Comparison of ENCODE assay signal across 16 cellular contexts in the genomic region with DNA sequence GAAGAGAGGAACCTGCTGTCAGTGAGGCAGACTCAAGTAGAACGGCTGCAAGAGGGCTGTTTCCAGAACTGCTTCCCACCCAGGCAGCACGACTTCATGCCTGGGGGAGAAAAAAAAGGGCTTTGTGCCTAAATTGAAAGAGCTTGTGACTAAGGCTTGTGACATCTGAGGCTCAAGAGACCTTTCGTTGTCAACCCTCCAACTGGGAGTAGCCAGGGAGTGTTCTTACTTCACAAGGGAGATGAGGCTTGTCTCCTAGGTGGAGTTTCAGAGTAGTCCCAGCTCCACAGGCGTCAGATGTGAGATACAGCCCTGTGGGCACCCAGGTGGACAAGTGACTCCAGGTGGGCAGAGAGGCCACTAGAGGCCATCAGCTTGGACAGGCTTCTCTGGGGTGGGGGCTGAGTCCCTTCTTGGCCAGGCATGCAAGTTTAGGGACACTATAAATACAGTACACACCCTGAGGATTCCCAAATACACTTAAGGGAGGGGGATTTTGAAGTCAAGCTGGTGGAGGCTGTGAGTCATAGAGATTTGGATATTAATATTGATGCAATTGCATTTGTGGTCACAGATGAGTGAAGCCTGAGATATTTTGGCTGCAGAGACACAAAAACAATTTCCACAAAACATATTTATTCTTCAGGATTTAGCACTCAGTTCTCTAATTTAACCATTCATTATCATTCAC. TPM values are rescaled to one million over a fixed set of nuclear protein-coding genes. Genes with fewer than 3 reads are reported as not detected.
DNase-seq lines count a peak whose midpoint lies in the region; ATAC-seq, FAIRE-seq and TF ChIP-seq lines count a peak whose summit lies in the region.
"Had no signal": no experiment of that assay in that cellular context is flagged by ENCODE, and none has a peak within 500 bp of the region (broad histone marks: within the 10 kb centered on the region; RNA-seq: fewer than 3 reads in every experiment).

No MANE protein-coding gene starts in this region.

- ATAC-seq in GM21529 (IDR thresholded peaks at IDR 0.05; ENCODE audit: unreplicated experiment) = no peak
- ATAC-seq: stimulated activated naive CD8-positive, alpha-beta T cell treated with anti-CD3 and anti-CD28 coated beads, Interleukin-15, amount 100 ng/mL, for 72 hours had no signal

- FAIRE-seq in bronchial epithelial cell (lab: Jason Lieb, UNC) (no peak), urothelium cell line (lab: Jason Lieb, UNC) (no peak)

- no peaks in the 10 kb centered on the region for H3K36me3 ChIP-seq in bronchial epithelial cell (ENCODE audit: control insufficient read depth, insufficient read depth, low read length)
- H3K36me3 ChIP-seq: SJCRH30 had no signal

- no peak overlapping the region for H3K4me3 ChIP-seq in bronchial epithelial cell (ENCODE audit: low read depth, low read length)
- H3K4me3 ChIP-seq: SJCRH30 had no signal

- no peak for TF ChIP-seq CTCF in bronchial epithelial cell (IDR thresholded peaks at IDR 0.05; ENCODE audit: insufficient read depth, low read length, severe bottlenecking)

- no peaks in the 10 kb centered on the region for H3K27me3 ChIP-seq in bronchial epithelial cell (ENCODE audit: control insufficient read depth, insufficient read depth, low read length)
- H3K27me3 ChIP-seq: SJCRH30 had no signal

- DNase-seq in DMS53 (lab: John Stamatoyannopoulos, UW) (peak; percentile 4), DMS53 treated with DMSO at 0.1 percent for 48 hours (lab: John Stamatoyannopoulos, UW; ENCODE audit: unreplicated experiment) (no peak), bronchial epithelial cell (ENCODE audit: low read depth) (peak; percentile 78), kidney tubule cell (ENCODE audit: low spot score) (peak; percentile 20), urothelium cell line (ENCODE audit: low spot score) (peak; percentile 32), NK-92 (lab: John Stamatoyannopoulos, UW; ENCODE audit: unreplicated experiment) (no peak), NCI-H2107 treated with DMSO at 0.1 percent for 48 hours (lab: John Stamatoyannopoulos, UW; ENCODE audit: unreplicated experiment) (no peak)
- DNase-seq: activated CD4-positive, CD25-positive, alpha-beta regulatory T cell; activated T-cell treated with anti-CD3 and anti-CD28 coated beads, Interleukin-2, amount 50 U/mL, for 1 hour; DMS79 treated with DMSO at 0.1 percent for 48 hours; NCI-H1105 treated with DMSO at 0.1 percent for 48 hours; NCI-H69; SJCRH30; stimulated activated CD4-positive, alpha-beta T cell treated with anti-CD3 and anti-CD28 coated beads, Interleukin-4, amount 100 ng/mL, for 1 hour; stimulated activated naive CD8-positive, alpha-beta T cell treated with anti-CD3 and anti-CD28 coated beads, Interleukin-15, amount 100 ng/mL, for 72 hours had no signal

RNA-seq across cellular contexts. Expression of gene SETD7, which starts 40.1 kb away (rescaled TPM):
- total RNA-seq in bronchial epithelial cell = 45.0 and 56.7 TPM in 2 replicates

Comparison
In these comparisons a context has a peak if more than half of its experiments do, and no peak if none do; other contexts are left out.
1. DNase-seq: peak in DMS53 (single experiment), bronchial epithelial cell (single experiment), kidney tubule cell (single experiment) and urothelium cell line (single experiment); none in DMS53 treated with DMSO at 0.1 percent for 48 hours (single experiment), NK-92 (single experiment) and NCI-H2107 treated with DMSO at 0.1 percent for 48 hours (single experiment).